11 cellular contexts compared by ENCODE assay signal in genomic region chr5:23591250-23591649, GRCh38.
"Had no signal": no experiment of that assay in that cellular context is flagged by ENCODE, and none has a peak within 500 bp of the region (broad histone marks: within the 10 kb centered on the region; RNA-seq: fewer than 3 reads in every experiment).

No MANE protein-coding gene starts in this region.

- H2AFZ ChIP-seq: GM23248, GM23338 had no signal

- DNase-seq: GM23248, GOT3, H7, H9, HCEC 1CT, HFFc6 had no signal

- ATAC-seq: GM23338, HCT116 had no signal

- H3K9ac ChIP-seq: GM23248 had no signal

- H3K27ac ChIP-seq: GM23248 had no signal

- FAIRE-seq: H1, H54 had no signal

- H3K36me3 ChIP-seq: HAP-1 had no signal

- H3K9me3 Mint-ChIP-seq: GM23338, H9 had no signal

- H3K9me3 ChIP-seq: HAP-1 had no signal

- H3K4me2 ChIP-seq: GM23338 had no signal

- H3K4me3 ChIP-seq: GM23248, GM23338, HAP-1 had no signal

- H3K4me1 ChIP-seq: HAP-1 had no signal

- H3K27ac Mint-ChIP-seq: GM23338, H9, HFFc6 had no signal
